Comparison of ENCODE assay signal across 1 cellular context in the genomic region with DNA sequence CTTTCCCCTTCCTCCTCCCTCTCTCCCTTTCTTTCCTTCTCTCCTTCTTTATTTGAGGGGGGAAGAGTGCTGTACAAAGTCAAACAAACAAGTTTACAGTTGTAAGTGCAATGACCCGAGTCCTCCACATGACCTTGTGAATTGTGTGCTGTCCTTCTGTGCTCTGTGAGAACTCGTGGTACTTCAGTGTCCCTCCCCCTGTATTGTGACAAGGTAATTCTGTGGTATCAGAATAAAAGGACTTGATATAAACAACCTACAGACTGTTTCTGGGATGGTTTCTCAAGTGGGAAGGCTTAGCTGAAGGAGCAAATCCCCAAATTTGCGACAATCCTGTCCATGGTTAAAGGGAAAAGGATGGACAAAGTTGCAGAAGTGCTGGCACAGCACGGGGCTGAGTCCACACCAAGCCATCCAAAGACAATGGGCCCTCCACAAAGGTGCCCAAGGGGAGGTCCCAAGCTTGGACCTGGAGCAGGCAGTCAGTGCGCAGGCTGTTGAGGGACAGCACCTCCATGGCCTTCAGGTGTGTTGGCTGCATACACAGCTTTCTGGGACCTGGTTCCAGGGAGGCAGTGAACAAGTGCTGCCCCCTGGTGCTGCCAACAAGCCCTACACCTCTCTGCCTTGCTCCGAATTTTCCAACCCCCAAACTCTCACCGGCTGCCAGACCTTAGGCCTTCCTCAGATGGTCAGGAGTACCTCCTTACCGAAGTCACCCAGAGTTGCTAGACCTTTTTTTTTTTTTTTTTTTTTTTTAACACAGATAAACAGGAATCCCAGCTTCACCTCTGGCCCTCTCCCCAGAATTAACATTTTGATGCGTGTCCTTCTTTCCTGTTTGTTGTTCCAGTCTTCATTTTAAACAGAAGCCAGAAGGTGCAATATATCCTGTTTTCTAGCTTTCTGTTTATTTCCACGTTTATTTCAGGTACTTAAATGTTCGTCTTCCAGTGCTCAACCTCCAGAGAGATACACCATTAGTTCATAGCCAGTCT.
A peak's percentile ranks its signal among the peaks of the same experiment; 100 is the strongest.
TF ChIP-seq lines count a peak whose summit lies in the region.

No MANE protein-coding gene starts in this region.

TF ChIP-seq in HepG2, 621 proteins besides CTCF, POLR2A, EP300 and RAD21 (continued from another document and continues in another):
- TF ChIP-seq ZNF318 (CRISPR knock-in tag; IDR thresholded peaks at IDR 0.05) (no peak), KAT8 (CRISPR knock-in tag; IDR thresholded peaks at IDR 0.05) (peak; percentile 29; the same call in 1 of the 2 replicates), ZNF780A (CRISPR knock-in tag; IDR thresholded peaks at IDR 0.05) (no peak), KLF9 (CRISPR knock-in tag; IDR thresholded peaks at IDR 0.05; ENCODE audit: low read depth) (no peak), TEAD3 (CRISPR knock-in tag; optimal IDR thresholded peaks at IDR 0.05; ENCODE audit: borderline replicate concordance) (peak; percentile 45), ZNF660 (CRISPR knock-in tag; IDR thresholded peaks at IDR 0.05; ENCODE audit: borderline replicate concordance, low read depth) (no peak), BCL3 (CRISPR knock-in tag; IDR thresholded peaks at IDR 0.05) (no peak), MAZ (IDR thresholded peaks at IDR 0.05; ENCODE audit: borderline replicate concordance, low read depth, low read length) (0 out of 2 replicates have a peak, but pooled peaks have one; percentile 18), MAZ (CRISPR knock-in tag; IDR thresholded peaks at IDR 0.05; ENCODE audit: low read depth) (peak; percentile 76; the same call in 1 of the 2 replicates), TCF12 (IDR thresholded peaks at IDR 0.05) (no peak), TCF12 (CRISPR knock-in tag; IDR thresholded peaks at IDR 0.05) (no peak), ZNF670 (CRISPR knock-in tag; IDR thresholded peaks at IDR 0.05; ENCODE audit: borderline replicate concordance) (no peak), KLF13 (CRISPR knock-in tag; IDR thresholded peaks at IDR 0.05) (no peak), ZNF124 (CRISPR knock-in tag; IDR thresholded peaks at IDR 0.05) (no peak; the same call in 1 of the 2 replicates), GPN1 (CRISPR knock-in tag; IDR thresholded peaks at IDR 0.05; ENCODE audit: borderline replicate concordance) (no peak), HOXA5 (CRISPR knock-in tag; IDR thresholded peaks at IDR 0.05) (no peak), SALL1 (CRISPR knock-in tag; IDR thresholded peaks at IDR 0.05) (peak; percentile 25), ZNF121 (CRISPR knock-in tag; IDR thresholded peaks at IDR 0.05) (no peak; the same call in 1 of the 2 replicates), HNRNPH1 (optimal IDR thresholded peaks at IDR 0.05; ENCODE audit: low read depth, low read length) (no peak), ISX (CRISPR knock-in tag; conservative IDR thresholded peaks at IDR 0.05) (no peak), ETV6 (CRISPR knock-in tag; conservative IDR thresholded peaks at IDR 0.05) (no peak; the same call in 1 of the 2 replicates), SNAI1 (CRISPR knock-in tag; IDR thresholded peaks at IDR 0.05; ENCODE audit: borderline replicate concordance) (0 out of 2 replicates have a peak, but pooled peaks have one; percentile 37), CCAR2 (optimal IDR thresholded peaks at IDR 0.05; ENCODE audit: low read depth, low read length) (no peak), POLR2AphosphoS2 (IDR thresholded peaks at IDR 0.05; ENCODE audit: low read depth, low read length) (no peak), HOXA9 (CRISPR knock-in tag; IDR thresholded peaks at IDR 0.05; ENCODE audit: borderline replicate concordance) (no peak), AHR (CRISPR knock-in tag; IDR thresholded peaks at IDR 0.05) (no peak), ZNF3 (CRISPR knock-in tag; IDR thresholded peaks at IDR 0.05) (no peak), ZNF496 (CRISPR knock-in tag; IDR thresholded peaks at IDR 0.05; ENCODE audit: insufficient replicate concordance) (no peak), ZNF367 (CRISPR knock-in tag; IDR thresholded peaks at IDR 0.05; ENCODE audit: borderline replicate concordance) (no peak), PAF1 (CRISPR knock-in tag; IDR thresholded peaks at IDR 0.05) (no peak), MAFK (conservative IDR thresholded peaks at IDR 0.05 in 1 of 2, IDR thresholded peaks at IDR 0.05 in 1 of 2; ENCODE audit: low read length in 2 of 2) (no peak), ZNF790 (CRISPR knock-in tag; IDR thresholded peaks at IDR 0.05; ENCODE audit: borderline replicate concordance) (no peak), E2F1 (CRISPR knock-in tag; IDR thresholded peaks at IDR 0.05) (no peak), ZNF567 (CRISPR knock-in tag; IDR thresholded peaks at IDR 0.05; ENCODE audit: borderline replicate concordance) (no peak), ZNF83 (CRISPR knock-in tag; IDR thresholded peaks at IDR 0.05; ENCODE audit: borderline replicate concordance) (no peak), RFX3 (CRISPR knock-in tag; IDR thresholded peaks at IDR 0.05) (no peak)
- TF ChIP-seq, protein P1, sequence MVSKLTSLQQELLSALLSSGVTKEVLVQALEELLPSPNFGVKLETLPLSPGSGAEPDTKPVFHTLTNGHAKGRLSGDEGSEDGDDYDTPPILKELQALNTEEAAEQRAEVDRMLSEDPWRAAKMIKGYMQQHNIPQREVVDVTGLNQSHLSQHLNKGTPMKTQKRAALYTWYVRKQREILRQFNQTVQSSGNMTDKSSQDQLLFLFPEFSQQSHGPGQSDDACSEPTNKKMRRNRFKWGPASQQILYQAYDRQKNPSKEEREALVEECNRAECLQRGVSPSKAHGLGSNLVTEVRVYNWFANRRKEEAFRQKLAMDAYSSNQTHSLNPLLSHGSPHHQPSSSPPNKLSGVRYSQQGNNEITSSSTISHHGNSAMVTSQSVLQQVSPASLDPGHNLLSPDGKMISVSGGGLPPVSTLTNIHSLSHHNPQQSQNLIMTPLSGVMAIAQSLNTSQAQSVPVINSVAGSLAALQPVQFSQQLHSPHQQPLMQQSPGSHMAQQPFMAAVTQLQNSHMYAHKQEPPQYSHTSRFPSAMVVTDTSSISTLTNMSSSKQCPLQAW (CRISPR knock-in tag; IDR thresholded peaks at IDR 0.05) = peak; percentile 41; the same call in 1 of the 2 replicates
- TF ChIP-seq, protein P2, sequence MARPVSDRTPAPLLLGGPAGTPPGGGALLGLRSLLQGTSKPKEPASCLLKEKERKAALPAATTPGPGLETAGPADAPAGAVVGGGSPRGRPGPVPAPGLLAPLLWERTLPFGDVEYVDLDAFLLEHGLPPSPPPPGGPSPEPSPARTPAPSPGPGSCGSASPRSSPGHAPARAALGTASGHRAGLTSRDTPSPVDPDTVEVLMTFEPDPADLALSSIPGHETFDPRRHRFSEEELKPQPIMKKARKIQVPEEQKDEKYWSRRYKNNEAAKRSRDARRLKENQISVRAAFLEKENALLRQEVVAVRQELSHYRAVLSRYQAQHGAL (CRISPR knock-in tag; IDR thresholded peaks at IDR 0.05; ENCODE audit: not compliant biosample characterization) = no peak
- TF ChIP-seq, protein P3, sequence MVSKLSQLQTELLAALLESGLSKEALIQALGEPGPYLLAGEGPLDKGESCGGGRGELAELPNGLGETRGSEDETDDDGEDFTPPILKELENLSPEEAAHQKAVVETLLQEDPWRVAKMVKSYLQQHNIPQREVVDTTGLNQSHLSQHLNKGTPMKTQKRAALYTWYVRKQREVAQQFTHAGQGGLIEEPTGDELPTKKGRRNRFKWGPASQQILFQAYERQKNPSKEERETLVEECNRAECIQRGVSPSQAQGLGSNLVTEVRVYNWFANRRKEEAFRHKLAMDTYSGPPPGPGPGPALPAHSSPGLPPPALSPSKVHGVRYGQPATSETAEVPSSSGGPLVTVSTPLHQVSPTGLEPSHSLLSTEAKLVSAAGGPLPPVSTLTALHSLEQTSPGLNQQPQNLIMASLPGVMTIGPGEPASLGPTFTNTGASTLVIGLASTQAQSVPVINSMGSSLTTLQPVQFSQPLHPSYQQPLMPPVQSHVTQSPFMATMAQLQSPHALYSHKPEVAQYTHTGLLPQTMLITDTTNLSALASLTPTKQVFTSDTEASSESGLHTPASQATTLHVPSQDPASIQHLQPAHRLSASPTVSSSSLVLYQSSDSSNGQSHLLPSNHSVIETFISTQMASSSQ (IDR thresholded peaks at IDR 0.05; ENCODE audit: low read depth) = no peak
- TF ChIP-seq, protein P3 (CRISPR knock-in tag; IDR thresholded peaks at IDR 0.05; ENCODE audit: borderline replicate concordance) = no peak
- TF ChIP-seq, protein P4, sequence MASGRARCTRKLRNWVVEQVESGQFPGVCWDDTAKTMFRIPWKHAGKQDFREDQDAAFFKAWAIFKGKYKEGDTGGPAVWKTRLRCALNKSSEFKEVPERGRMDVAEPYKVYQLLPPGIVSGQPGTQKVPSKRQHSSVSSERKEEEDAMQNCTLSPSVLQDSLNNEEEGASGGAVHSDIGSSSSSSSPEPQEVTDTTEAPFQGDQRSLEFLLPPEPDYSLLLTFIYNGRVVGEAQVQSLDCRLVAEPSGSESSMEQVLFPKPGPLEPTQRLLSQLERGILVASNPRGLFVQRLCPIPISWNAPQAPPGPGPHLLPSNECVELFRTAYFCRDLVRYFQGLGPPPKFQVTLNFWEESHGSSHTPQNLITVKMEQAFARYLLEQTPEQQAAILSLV (CRISPR knock-in tag; IDR thresholded peaks at IDR 0.05; ENCODE audit: borderline replicate concordance) = no peak
